In genomic region chr5:3268760-3269330, GRCh38 we compare ENCODE assay signal across 18 cellular contexts.
DNase-seq lines count a peak whose midpoint lies in the region; ATAC-seq and TF ChIP-seq lines count a peak whose summit lies in the region.
"Had no signal": no experiment of that assay in that cellular context is flagged by ENCODE, and none has a peak within 500 bp of the region (broad histone marks: within the 10 kb centered on the region; RNA-seq: fewer than 3 reads in every experiment).

No MANE protein-coding gene starts in this region.

- no peak overlapping the region for H3K4me3 ChIP-seq in esophagus muscularis mucosa
- H3K4me3 ChIP-seq: GM23338 had no signal

- no peaks in the 10 kb centered on the region for H3K9me3 ChIP-seq in esophagus muscularis mucosa

- H3K27ac ChIP-seq in esophagus muscularis mucosa (replicated peaks in 1 of 4): no peak overlapping the region
- H3K27ac ChIP-seq: 22Rv1 had no signal

- TF ChIP-seq POLR2A in esophagus muscularis mucosa (IDR thresholded peaks at IDR 0.05; ENCODE audit: low read depth): no peak

- intact Hi-C loops in esophagus muscularis mucosa (cut with DNase I): no loop called here

- no peak for TF ChIP-seq CTCF in esophagus muscularis mucosa (IDR thresholded peaks at IDR 0.05)

- ATAC-seq in HG03520 (IDR thresholded peaks at IDR 0.05; ENCODE audit: unreplicated experiment) (no peak), GM18498 (IDR thresholded peaks at IDR 0.05; ENCODE audit: unreplicated experiment) (no peak)
- ATAC-seq: GM23338, HCT116 had no signal

- no peaks in the 10 kb centered on the region for H3K36me3 ChIP-seq in esophagus muscularis mucosa

- no peak for TF ChIP-seq EP300 in esophagus muscularis mucosa (IDR thresholded peaks at IDR 0.05)

- peaks cover 0 to 23% (median 0%) of the 10 kb centered on the region in 4 donors for H3K27me3 ChIP-seq in esophagus muscularis mucosa

- no peaks in the 10 kb centered on the region for H3K4me1 ChIP-seq in esophagus muscularis mucosa

- 62% methylated on average over 5 of the region's 9 CpGs for WGBS in esophagus muscularis mucosa

- DNase-seq in NCI-H2171 treated with DMSO at 0.1 percent for 48 hours (lab: John Stamatoyannopoulos, UW) (peak; percentile 8), NCI-H2171 (lab: John Stamatoyannopoulos, UW) (no peak), NCI-H524 (lab: John Stamatoyannopoulos, UW) (peak; percentile 44 to 86), esophagus muscularis mucosa (ENCODE audit: extremely low spot score) (peak; percentile 87), NCI-H2107 treated with DMSO at 0.1 percent for 48 hours (lab: John Stamatoyannopoulos, UW; ENCODE audit: unreplicated experiment) (no peak), LoVo (ENCODE audit: low spot score) (no peak)
- DNase-seq: C1 segment of cervical spinal cord; Calu3; CD4-positive, alpha-beta memory T cell; COR-L47; DMS53; DMS79 treated with DMSO at 0.1 percent for 48 hours; H9 had no signal

Comparison
In these comparisons a context has a peak if more than half of its experiments do, and no peak if none do; other contexts are left out.
1. DNase-seq: peak in NCI-H2171 treated with DMSO at 0.1 percent for 48 hours (single experiment), NCI-H524 (2 of 2) and esophagus muscularis mucosa (single experiment); none in NCI-H2171 (single experiment), NCI-H2107 treated with DMSO at 0.1 percent for 48 hours (single experiment) and LoVo (single experiment).